Comparison of ENCODE assay signal across 29 cellular contexts in genomic region chr1:200901796-200902444, GRCh38. TPM values are rescaled to one million over a fixed set of nuclear protein-coding genes. Genes with fewer than 3 reads are reported as not detected.
DNase-seq lines count a peak whose midpoint lies in the region; ATAC-seq, FAIRE-seq and TF ChIP-seq lines count a peak whose summit lies in the region.
"Had no signal": no experiment of that assay in that cellular context is flagged by ENCODE, and none has a peak within 500 bp of the region (broad histone marks: within the 10 kb centered on the region; RNA-seq: fewer than 3 reads in every experiment).

No MANE protein-coding gene starts in this region.

- H3K36me3 Mint-ChIP-seq in MCF 10A (ENCODE audit: insufficient read depth, unreplicated experiment), result peaks cover 75% of the 10 kb centered on the region
- H3K36me3 Mint-ChIP-seq: activated CD8-positive, alpha-beta memory T cell treated with anti-CD3 and anti-CD28 coated beads, Interleukin-2, amount 10 ng/mL, durations not matched to agents 7 days and 5 days; activated naive CD4-positive, alpha-beta T cell treated with anti-CD3 and anti-CD28 coated beads, Interleukin-2, amount 10 ng/mL, durations not matched to agents 7 days and 5 days; CD14-positive monocyte; naive B cell; stimulated activated effector memory CD8-positive, alpha-beta T cell treated with anti-CD3 and anti-CD28 coated beads, Interleukin-12 subunit alpha, Interleukin-12 subunit beta, amount 100 ng/mL, for 72 hours had no signal

- no peak overlapping the region for H3K4me3 ChIP-seq in breast epithelium
- no peak overlapping the region for H3K4me3 ChIP-seq in RWPE2 (ENCODE audit: severe bottlenecking)
- no peak overlapping the region for H3K4me3 ChIP-seq in kidney (ENCODE audit: low read length in 2 of 2)
- H3K4me3 ChIP-seq: cardiac muscle cell, skin epidermis had no signal

- H3K4me3 Mint-ChIP-seq in MCF 10A (ENCODE audit: unreplicated experiment), result no peak overlapping the region
- H3K4me3 Mint-ChIP-seq: activated CD4-positive, alpha-beta T cell treated with anti-CD3 and anti-CD28 coated beads, Interleukin-2, amount 10 ng/mL, durations not matched to agents 7 days and 5 days; activated CD8-positive, alpha-beta memory T cell treated with anti-CD3 and anti-CD28 coated beads, Interleukin-2, amount 10 ng/mL, durations not matched to agents 7 days and 5 days; activated naive CD4-positive, alpha-beta T cell treated with anti-CD3 and anti-CD28 coated beads, Interleukin-2, amount 10 ng/mL, durations not matched to agents 7 days and 5 days; activated T-cell treated with anti-CD3 and anti-CD28 coated beads, Interleukin-2, amount 50 U/mL, for 72 hours; naive B cell; stimulated activated effector memory CD8-positive, alpha-beta T cell treated with anti-CD3 and anti-CD28 coated beads, Interleukin-12 subunit alpha, Interleukin-12 subunit beta, amount 100 ng/mL, for 72 hours had no signal

- H3K4me1 ChIP-seq in breast epithelium (no peaks in the 10 kb centered on the region), RWPE2 (ENCODE audit: insufficient read depth, poor library complexity, severe bottlenecking) (peaks cover 19% of the 10 kb centered on the region), kidney (ENCODE audit: control insufficient read depth in 1 of 2, insufficient read depth in 1 of 2, low read depth in 1 of 2, low read length in 2 of 2) (peaks cover 17 to 18% of the 10 kb centered on the region in 2 donors)

- DNase-seq in MCF 10A (ENCODE audit: unreplicated experiment) (peak; percentile 82), breast epithelium (ENCODE audit: low spot score in 2 of 2) (no peak), RWPE2 (ENCODE audit: low spot score) (no peak), kidney (peak; percentile 41), hypothalamus (lab: John Stamatoyannopoulos, UW) (no peak), NAMALWA (ENCODE audit: low spot score) (no peak), DMS153 (lab: John Stamatoyannopoulos, UW) (no peak)
- DNase-seq: activated CD4-positive, alpha-beta T cell treated with anti-CD3 and anti-CD28 coated beads, Interleukin-2, amount 10 ng/mL, durations not matched to agents 7 days and 5 days; activated CD8-positive, alpha-beta memory T cell treated with anti-CD3 and anti-CD28 coated beads, Interleukin-2, amount 10 ng/mL, durations not matched to agents 7 days and 5 days; activated naive CD4-positive, alpha-beta T cell treated with anti-CD3 and anti-CD28 coated beads, Interleukin-2, amount 10 ng/mL, durations not matched to agents 7 days and 5 days; activated T-cell treated with anti-CD3 and anti-CD28 coated beads, Interleukin-2, amount 50 U/mL, for 72 hours; amniotic stem cell; mesenchymal stem cell; naive B cell; NCI-H1092; NCI-H2029; occipital lobe; RPMI8226; stimulated activated CD4-positive, alpha-beta T cell treated with anti-CD3 and anti-CD28 coated beads, Interleukin-2, amount 100 ng/mL, for 24 hours had no signal

- no TSS peak for BruUV-seq in MCF 10A (replicated peaks; lab: Mats Ljungman, UMichigan)

- TF ChIP-seq CTCF in MCF 10A (IDR thresholded peaks at IDR 0.05; ENCODE audit: unreplicated experiment) (no peak), breast epithelium (IDR thresholded peaks at IDR 0.05) (no peak), RWPE2 (IDR thresholded peaks at IDR 0.05; ENCODE audit: poor library complexity, severe bottlenecking) (no peak), kidney (IDR thresholded peaks at IDR 0.05; ENCODE audit: borderline replicate concordance, extremely low read depth, insufficient read depth) (no peak)

- no peaks in the 10 kb centered on the region for H3K27me3 ChIP-seq in breast epithelium
- no peaks in the 10 kb centered on the region for H3K27me3 ChIP-seq in RWPE2 (ENCODE audit: insufficient read depth, poor library complexity, severe bottlenecking)
- H3K27me3 ChIP-seq: cardiac muscle cell had no signal

- no peak for FAIRE-seq in kidney (lab: Jason Lieb, UNC)
- FAIRE-seq: G401.6, HepG2 had no signal

- H3K36me3 ChIP-seq in breast epithelium (no peaks in the 10 kb centered on the region), RWPE2 (ENCODE audit: low read depth) (peaks cover 89% of the 10 kb centered on the region), kidney (ENCODE audit: control insufficient read depth in 1 of 2, insufficient read depth in 2 of 2, low read length in 2 of 2) (peaks cover 3 to 36% of the 10 kb centered on the region in 2 donors)
- H3K36me3 ChIP-seq: cardiac muscle cell had no signal

- intact Hi-C loops in MCF 10A (cut with micrococcal nuclease) (no loop called here), breast epithelium (cut with DNase I; ENCODE audit: low total_unique reads) (no loop called here), kidney (cut with DNase I) (no loop called here)

- H3K4me1 Mint-ChIP-seq in MCF 10A (ENCODE audit: insufficient read depth, unreplicated experiment), result peaks cover 39% of the 10 kb centered on the region

- H3K9me3 ChIP-seq in breast epithelium (no peaks in the 10 kb centered on the region), RWPE2 (ENCODE audit: severe bottlenecking) (no peaks in the 10 kb centered on the region), kidney (ENCODE audit: control insufficient read depth in 1 of 2, low read length in 2 of 2) (no peaks in the 10 kb centered on the region)

- peak; percentile 28 for ATAC-seq in RWPE2 (ENCODE audit: low read depth)
- ATAC-seq: activated CD8-positive, alpha-beta memory T cell treated with anti-CD3 and anti-CD28 coated beads, Interleukin-2, amount 10 ng/mL, durations not matched to agents 7 days and 5 days; activated T-cell treated with anti-CD3 and anti-CD28 coated beads, Interleukin-2, amount 50 U/mL, for 72 hours; HCT116; HepG2; stimulated activated effector memory CD8-positive, alpha-beta T cell treated with anti-CD3 and anti-CD28 coated beads, Interleukin-12 subunit alpha, Interleukin-12 subunit beta, amount 100 ng/mL, for 72 hours had no signal

- CTCF ChIA-PET in MCF 10A (lab: Yijun Ruan, JAX), result interaction anchor here (0.6 to 1.9 kb wide), 7 partner anchors 9 to 140 kb away, joined by 3 to 8 read pairs (median 3); no protein-coding TSS in a partner anchor

- H3K27ac ChIP-seq in breast epithelium (no peak overlapping the region), RWPE2 (ENCODE audit: poor library complexity, severe bottlenecking) (peak overlapping the region; percentile 11), kidney (ENCODE audit: low read depth in 2 of 2, low read length in 2 of 2) (no peak overlapping the region)
- H3K27ac ChIP-seq: cardiac muscle cell, VCaP had no signal

- no peaks in the 10 kb centered on the region for H3K27me3 Mint-ChIP-seq in MCF 10A (ENCODE audit: insufficient read depth, unreplicated experiment)

- H3K9ac ChIP-seq in kidney (ENCODE audit: low read length in 2 of 2), result no peak overlapping the region

- no peaks in the 10 kb centered on the region for H3K9me3 Mint-ChIP-seq in MCF 10A (ENCODE audit: unreplicated experiment)
- H3K9me3 Mint-ChIP-seq: activated CD4-positive, alpha-beta T cell treated with anti-CD3 and anti-CD28 coated beads, Interleukin-2, amount 10 ng/mL, durations not matched to agents 7 days and 5 days; activated naive CD4-positive, alpha-beta T cell treated with anti-CD3 and anti-CD28 coated beads, Interleukin-2, amount 10 ng/mL, durations not matched to agents 7 days and 5 days; activated T-cell treated with anti-CD3 and anti-CD28 coated beads, Interleukin-2, amount 50 U/mL, for 72 hours; CD14-positive monocyte; naive B cell; stimulated activated effector memory CD8-positive, alpha-beta T cell treated with anti-CD3 and anti-CD28 coated beads, Interleukin-12 subunit alpha, Interleukin-12 subunit beta, amount 100 ng/mL, for 72 hours had no signal

- POLR2A ChIA-PET in MCF 10A (lab: Yijun Ruan, JAX), result interaction anchor here (1.1 to 2.2 kb wide), 3 partner anchors 9 to 17 kb away, joined by 4 to 6 read pairs (median 4); no protein-coding TSS in a partner anchor

- TF ChIP-seq POLR2A in breast epithelium (IDR thresholded peaks at IDR 0.05), result no peak

- no peak overlapping the region for H3K27ac Mint-ChIP-seq in MCF 10A (ENCODE audit: low read depth, unreplicated experiment)
- H3K27ac Mint-ChIP-seq: activated CD4-positive, alpha-beta T cell treated with anti-CD3 and anti-CD28 coated beads, Interleukin-2, amount 10 ng/mL, durations not matched to agents 7 days and 5 days; activated CD8-positive, alpha-beta memory T cell treated with anti-CD3 and anti-CD28 coated beads, Interleukin-2, amount 10 ng/mL, durations not matched to agents 7 days and 5 days; activated naive CD4-positive, alpha-beta T cell treated with anti-CD3 and anti-CD28 coated beads, Interleukin-2, amount 10 ng/mL, durations not matched to agents 7 days and 5 days; activated T-cell treated with anti-CD3 and anti-CD28 coated beads, Interleukin-2, amount 50 U/mL, for 72 hours; stimulated activated effector memory CD8-positive, alpha-beta T cell treated with anti-CD3 and anti-CD28 coated beads, Interleukin-12 subunit alpha, Interleukin-12 subunit beta, amount 100 ng/mL, for 72 hours had no signal

RNA-seq across cellular contexts. Expression of gene INAVA, which starts 7.2 kb away (rescaled TPM):
- total RNA-seq in MCF 10A (2022) (25.1 and 30.5 TPM in 2 replicates), breast epithelium (1 to 10 TPM in 2 of 3 donors, not detected in 1; 1.0 to 7.5 TPM), kidney (48.8 TPM)
- 22.1 TPM for polyA plus RNA-seq in kidney (ENCODE audit: insufficient read depth, low read depth, low replicate concordance)
- total RNA-seq: activated CD4-positive, alpha-beta T cell treated with anti-CD3 and anti-CD28 coated beads, Interleukin-2, amount 10 ng/mL, durations not matched to agents 7 days and 5 days; activated T-cell treated with anti-CD3 and anti-CD28 coated beads, Interleukin-2, amount 50 U/mL, for 72 hours; dermis microvascular lymphatic vessel endothelial cell had no signal
- polyA plus RNA-seq: CD14-positive monocyte had no signal

RNA-seq across cellular contexts. Expression of gene GPR25, which starts 29.1 kb away (rescaled TPM):
- 0.25 and 0.68 TPM in 2 replicates for total RNA-seq in MCF 10A (2022)
- under 1 TPM in 1 of 3 donors, not detected in 2; 0.29 TPM for total RNA-seq in breast epithelium
- total RNA-seq in kidney, result 0.19 TPM
- not detected for polyA plus RNA-seq in kidney (ENCODE audit: insufficient read depth, low read depth, low replicate concordance)
- total RNA-seq: activated CD4-positive, alpha-beta T cell treated with anti-CD3 and anti-CD28 coated beads, Interleukin-2, amount 10 ng/mL, durations not matched to agents 7 days and 5 days; activated T-cell treated with anti-CD3 and anti-CD28 coated beads, Interleukin-2, amount 50 U/mL, for 72 hours; dermis microvascular lymphatic vessel endothelial cell; HepG2; NCI-H460; occipital lobe had no signal
- polyA plus RNA-seq: cardiac muscle cell, HepG2 had no signal

Comparison
In these comparisons a context has a peak if more than half of its experiments do, and no peak if none do; other contexts are left out.
1. DNase-seq: peak in MCF 10A (single experiment) and kidney (single experiment); none in breast epithelium (0 of 2), RWPE2 (single experiment), hypothalamus (0 of 51), NAMALWA (single experiment) and DMS153 (single experiment).